ENCODE assay signal across 7 cellular contexts in genomic region chr11:87326594-87326993, GRCh38.
"Had no signal": no experiment of that assay in that cellular context is flagged by ENCODE, and none has a peak within 500 bp of the region (broad histone marks: within the 10 kb centered on the region; RNA-seq: fewer than 3 reads in every experiment).

No MANE protein-coding gene starts in this region.

- H3K4me3 ChIP-seq: GM12878 had no signal

- DNase-seq: GDM1, GF-D8 had no signal

- FAIRE-seq: G401.6, GM12878, GM12891, GM18507, GM19239 had no signal

- ATAC-seq: GM12878 had no signal
